Comparison of ENCODE assay signal across 8 cellular contexts in the genomic region with DNA sequence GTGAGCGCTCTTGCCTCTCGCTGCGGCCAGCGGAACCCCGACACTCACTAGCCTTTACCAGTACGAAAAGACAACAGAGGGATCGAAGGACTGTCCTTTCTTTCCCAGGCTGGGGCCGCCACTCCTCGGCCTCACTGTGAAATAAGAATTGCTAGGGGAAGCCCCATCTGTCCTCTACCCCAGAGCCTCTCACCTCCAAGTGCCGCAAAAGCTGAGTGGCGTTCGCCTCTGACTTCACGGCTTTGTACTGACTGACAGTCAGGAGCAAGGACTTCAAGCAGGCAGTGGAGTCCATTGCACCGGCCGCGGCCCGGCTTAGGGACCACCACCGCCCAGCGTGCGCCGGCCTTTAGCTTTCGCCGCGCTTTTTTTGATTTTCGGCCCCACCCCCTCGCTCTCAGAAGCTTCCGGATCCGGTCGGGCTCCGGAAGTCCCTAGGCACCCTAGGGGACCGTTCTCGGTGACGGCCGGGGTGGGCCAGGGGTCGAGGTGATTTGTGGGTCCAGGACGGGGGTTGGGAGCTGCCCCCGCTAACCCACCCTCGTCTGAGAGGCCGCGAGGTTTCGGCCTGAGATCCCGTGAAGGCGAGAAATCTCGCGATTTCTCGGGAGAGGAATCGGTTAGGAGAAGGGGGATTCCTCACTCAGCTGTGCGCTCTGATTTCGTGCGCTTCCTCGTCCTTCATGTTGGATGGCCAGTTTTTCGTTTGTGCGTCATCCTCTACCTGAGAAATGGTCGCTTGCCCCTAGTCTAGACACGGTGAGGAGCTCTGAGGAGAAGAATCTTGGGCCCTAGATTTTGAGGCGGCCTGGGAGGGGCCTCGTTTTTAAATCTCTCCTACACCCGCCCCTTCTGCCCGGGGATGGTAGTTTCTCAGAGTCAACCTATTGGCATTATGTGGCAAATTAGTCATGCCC. TPM values are rescaled to one million over a fixed set of nuclear protein-coding genes. Genes with fewer than 3 reads are reported as not detected.
DNase-seq lines count a peak whose midpoint lies in the region; ATAC-seq lines count a peak whose summit lies in the region.

Gene CIP2A, minus strand, starts transcription at position 358 of the 917 bp plus-strand sequence. Its CDS starts 63 bp downstream, at position 295.
Gene DZIP3, plus strand, starts transcription at position 642 of the 917 bp plus-strand sequence. CDS start 15,685 bp downstream, outside the sequence.

- peak within 1 kb of the TSS; percentile 79 for H3K4me3 ChIP-seq in effector memory CD4-positive, alpha-beta T cell (ENCODE audit: insufficient read depth, low read depth, low read length, poor library complexity, severe bottlenecking)

- peak within 1 kb of the TSS; percentile 94 for H3K27ac ChIP-seq in effector memory CD4-positive, alpha-beta T cell (ENCODE audit: insufficient read depth, low read length, poor library complexity, severe bottlenecking)

- peak; percentile 88 for ATAC-seq in GM21367 (IDR thresholded peaks at IDR 0.05; ENCODE audit: unreplicated experiment)

- H3K9me3 ChIP-seq in effector memory CD4-positive, alpha-beta T cell (ENCODE audit: control insufficient read depth, low read length), result no peaks in the 10 kb centered on the region

- H3K4me1 ChIP-seq in effector memory CD4-positive, alpha-beta T cell (ENCODE audit: control insufficient read depth, insufficient read depth, low read length, poor library complexity, severe bottlenecking), result peaks cover 3% of the 10 kb centered on the region

- DNase-seq in COR-L47 (lab: John Stamatoyannopoulos, UW), result peak; percentile 96
- peak; percentile 98 for DNase-seq in HT1080 (ENCODE audit: low read depth)
- DNase-seq in NOMO-1 (lab: John Stamatoyannopoulos, UW; ENCODE audit: unreplicated experiment in 2 of 2), result peak; percentile 77 to 88
- peak; percentile 62 to 69 for DNase-seq in activated CD8-positive, alpha-beta memory T cell treated with anti-CD3 and anti-CD28 coated beads for 4 hours (ENCODE audit: low read depth in 2 of 2)
- peak; percentile 72 to 82 (median 80) for DNase-seq in effector memory CD4-positive, alpha-beta T cell
- DNase-seq in lung microvascular endothelial cell (ENCODE audit: low read depth in 2 of 2), result peak; percentile 88 to 90
- peak; percentile 64 to 70 (median 69) for DNase-seq in stimulated activated CD4-positive, alpha-beta T cell treated with anti-CD3 and anti-CD28 coated beads, TNF-alpha, amount 100 ng/mL, for 4 hours (ENCODE audit: low read depth in 3 of 3)

- no peaks in the 10 kb centered on the region for H3K27me3 ChIP-seq in effector memory CD4-positive, alpha-beta T cell (replicated peaks; ENCODE audit: control insufficient read depth, insufficient read depth, low read length, poor library complexity, severe bottlenecking)

- H3K36me3 ChIP-seq in effector memory CD4-positive, alpha-beta T cell (ENCODE audit: control insufficient read depth, insufficient read depth, low read length), result no peaks in the 10 kb centered on the region

RNA-seq across cellular contexts. Expression of gene CIP2A, which starts in this region (rescaled TPM):
- 68.1 and 91.2 TPM in 2 replicates for total RNA-seq in HT1080 (2014; rRNA removed; shearing (Covaris generic))
- 44.4 and 50.0 TPM in 2 replicates for polyA plus RNA-seq in HT1080 (2015; cell fraction: cytosol; rRNA removed)
- polyA plus RNA-seq in HT1080 (2015; cell fraction: nucleus; rRNA removed), result 77.2 and 80.1 TPM in 2 replicates
- 5.0 and 21.4 TPM in 2 replicates for total RNA-seq in lung microvascular endothelial cell

RNA-seq across cellular contexts. Expression of gene DZIP3, which starts in this region (rescaled TPM):
- total RNA-seq in HT1080 (2014; rRNA removed; shearing (Covaris generic)), result 15.8 and 17.6 TPM in 2 replicates
- polyA plus RNA-seq in HT1080 (2015; cell fraction: cytosol; rRNA removed), result 8.9 and 12.0 TPM in 2 replicates
- 56.1 and 58.2 TPM in 2 replicates for polyA plus RNA-seq in HT1080 (2015; cell fraction: nucleus; rRNA removed)
- total RNA-seq in lung microvascular endothelial cell, result 2.2 and 2.8 TPM in 2 replicates

Comparison
In these comparisons a context has a peak if more than half of its experiments do, and no peak if none do; other contexts are left out.
1. Peak in every context shown above with its lines: DNase-seq, ATAC-seq, H3K4me3 ChIP-seq and H3K27ac ChIP-seq.